In genomic region chr19:46812898-46813569, GRCh38 we compare ENCODE assay signal across 14 cellular contexts. TPM values are rescaled to one million over a fixed set of nuclear protein-coding genes. Genes with fewer than 3 reads are reported as not detected.
DNase-seq lines count a peak whose midpoint lies in the region; ATAC-seq and TF ChIP-seq lines count a peak whose summit lies in the region.
"Had no signal": no experiment of that assay in that cellular context is flagged by ENCODE, and none has a peak within 500 bp of the region (broad histone marks: within the 10 kb centered on the region; RNA-seq: fewer than 3 reads in every experiment).

No MANE protein-coding gene starts in this region.

- DNase-seq in HFFc6 (no peak), coronary artery (ENCODE audit: low spot score) (peak; percentile 85), lower lobe of right lung (peak; percentile 71), thoracic aorta (ENCODE audit: low spot score) (no peak), pons (ENCODE audit: low spot score) (no peak), NK-92 (lab: John Stamatoyannopoulos, UW; ENCODE audit: unreplicated experiment) (no peak)
- DNase-seq: activated B cell treated with CpG ODN at 0.5 μM for 24 hours; CD4-positive, alpha-beta memory T cell; dermis blood vessel endothelial cell; NCI-H526; stimulated activated CD4-positive, alpha-beta T cell treated with anti-CD3 and anti-CD28 coated beads, Interleukin-4, amount 100 ng/mL, for 24 hours; stimulated activated naive CD8-positive, alpha-beta T cell treated with anti-CD3 and anti-CD28 coated beads, Interleukin-15, Interleukin-2, amounts not matched to agents 100 U/mL and 50 U/mL, for 24 hours had no signal

- peak overlapping the region; percentile 20 for H3K4me3 ChIP-seq in coronary artery
- no peak overlapping the region for H3K4me3 ChIP-seq in lower lobe of right lung
- H3K4me3 ChIP-seq in thoracic aorta: no peak overlapping the region

- H3K36me3 Mint-ChIP-seq in HFFc6 (ENCODE audit: low read depth): no peaks in the 10 kb centered on the region
- no peaks in the 10 kb centered on the region for H3K36me3 Mint-ChIP-seq in activated T-helper 17 cell treated with anti-CD3 and anti-CD28 coated beads, Interleukin-2, amount 50 U/mL, for 72 hours (ENCODE audit: low read depth)
- H3K36me3 Mint-ChIP-seq: CD4-positive, alpha-beta memory T cell had no signal

- H3K9me3 Mint-ChIP-seq in HFFc6: no peaks in the 10 kb centered on the region
- H3K9me3 Mint-ChIP-seq in activated T-helper 17 cell treated with anti-CD3 and anti-CD28 coated beads, Interleukin-2, amount 50 U/mL, for 72 hours: no peaks in the 10 kb centered on the region
- H3K9me3 Mint-ChIP-seq: activated B cell treated with CpG ODN at 0.5 μM for 24 hours; CD4-positive, alpha-beta memory T cell had no signal

- no peaks in the 10 kb centered on the region; the same call in 1 of the 2 replicates for H3K27me3 Mint-ChIP-seq in HFFc6 (ENCODE audit: insufficient read depth)
- H3K27me3 Mint-ChIP-seq in activated T-helper 17 cell treated with anti-CD3 and anti-CD28 coated beads, Interleukin-2, amount 50 U/mL, for 72 hours: peaks cover 4% of the 10 kb centered on the region
- H3K27me3 Mint-ChIP-seq: activated B cell treated with CpG ODN at 0.5 μM for 24 hours had no signal

- peak overlapping the region; percentile 88 to 91 for H3K27ac ChIP-seq in coronary artery
- H3K27ac ChIP-seq in lower lobe of right lung: peak overlapping the region; percentile 63
- H3K27ac ChIP-seq in thoracic aorta: peak overlapping the region; percentile 90 to 97

- peaks cover 14% of the 10 kb centered on the region for H3K4me1 Mint-ChIP-seq in HFFc6 (ENCODE audit: low read depth)
- H3K4me1 Mint-ChIP-seq in activated T-helper 17 cell treated with anti-CD3 and anti-CD28 coated beads, Interleukin-2, amount 50 U/mL, for 72 hours: no peaks in the 10 kb centered on the region

- no peaks in the 10 kb centered on the region for H3K27me3 ChIP-seq in lower lobe of right lung (ENCODE audit: low read depth)
- H3K27me3 ChIP-seq in thoracic aorta (replicated peaks; ENCODE audit: insufficient read depth): no peaks in the 10 kb centered on the region

- H3K4me1 ChIP-seq in lower lobe of right lung (peaks cover 27% of the 10 kb centered on the region), thoracic aorta (ENCODE audit: control insufficient read depth in 1 of 2, low read depth in 2 of 2) (peaks cover 7 to 23% of the 10 kb centered on the region in 2 donors)

- TF ChIP-seq CTCF in HFFc6 (IDR thresholded peaks at IDR 0.05) (no peak), coronary artery (IDR thresholded peaks at IDR 0.05) (no peak), lower lobe of right lung (IDR thresholded peaks at IDR 0.05) (no peak), thoracic aorta (IDR thresholded peaks at IDR 0.05) (no peak)

- H3K4me3 Mint-ChIP-seq in HFFc6: no peak overlapping the region
- no peak overlapping the region for H3K4me3 Mint-ChIP-seq in activated T-helper 17 cell treated with anti-CD3 and anti-CD28 coated beads, Interleukin-2, amount 50 U/mL, for 72 hours
- H3K4me3 Mint-ChIP-seq: activated B cell treated with CpG ODN at 0.5 μM for 24 hours; CD4-positive, alpha-beta memory T cell had no signal

- ATAC-seq in lower lobe of right lung (peak; percentile 93), thoracic aorta (ENCODE audit: insufficient number of reproducible peaks, low FRiP score, low read depth) (peak; percentile 71), HG03457 (IDR thresholded peaks at IDR 0.05; ENCODE audit: unreplicated experiment) (no peak)
- no peak for ATAC-seq in activated T-helper 17 cell treated with anti-CD3 and anti-CD28 coated beads, Interleukin-2, amount 50 U/mL, for 72 hours (replicated peaks)
- ATAC-seq: stimulated activated naive CD8-positive, alpha-beta T cell treated with anti-CD3 and anti-CD28 coated beads, Interleukin-15, Interleukin-2, amounts not matched to agents 100 U/mL and 50 U/mL, for 24 hours had no signal

- H3K27ac Mint-ChIP-seq in HFFc6: 0 out of 2 replicates have a peak overlapping the region, but pooled peaks have one; percentile 19
- no peak overlapping the region for H3K27ac Mint-ChIP-seq in activated T-helper 17 cell treated with anti-CD3 and anti-CD28 coated beads, Interleukin-2, amount 50 U/mL, for 72 hours
- H3K27ac Mint-ChIP-seq: activated B cell treated with CpG ODN at 0.5 μM for 24 hours; CD4-positive, alpha-beta memory T cell had no signal

- H3K9me3 ChIP-seq in lower lobe of right lung: no peaks in the 10 kb centered on the region
- H3K9me3 ChIP-seq in thoracic aorta: no peaks in the 10 kb centered on the region

- intact Hi-C loops in lower lobe of right lung (cut with DNase I): no loop called here

- no peaks in the 10 kb centered on the region for H3K36me3 ChIP-seq in lower lobe of right lung
- H3K36me3 ChIP-seq in thoracic aorta: no peaks in the 10 kb centered on the region

RNA-seq across cellular contexts. Expression of gene SLC1A5, which starts 24.6 kb away (rescaled TPM):
- total RNA-seq in HFFc6 (2021; fragmentation: NEBNext Ultra II Directional; extraction: Animal tissue kit (Norgen Biotek cat#: 25700)): 100 to 1,000 TPM; 263 to 310 (median 281) TPM
- total RNA-seq in lower lobe of right lung (120 TPM), thoracic aorta (10 to 100 TPM; 48.7 to 66.2 TPM)
- 100 to 1,000 TPM; 119 to 221 TPM for total RNA-seq in activated T-helper 17 cell treated with anti-CD3 and anti-CD28 coated beads, Interleukin-2, amount 50 U/mL, for 72 hours

RNA-seq across cellular contexts. Expression of gene AP2S1, which starts 37.6 kb away (rescaled TPM):
- total RNA-seq in HFFc6 (2021; fragmentation: NEBNext Ultra II Directional; extraction: Animal tissue kit (Norgen Biotek cat#: 25700)): 100 to 1,000 TPM; 416 to 479 (median 463) TPM
- total RNA-seq in lower lobe of right lung (120 TPM), thoracic aorta (10 to 100 TPM; 76.5 to 93.8 TPM)
- total RNA-seq in activated T-helper 17 cell treated with anti-CD3 and anti-CD28 coated beads, Interleukin-2, amount 50 U/mL, for 72 hours: 100 to 1,000 TPM in 1 of 2 donors, 10 to 100 TPM in 1; 69.7 to 137 TPM

RNA-seq across cellular contexts. Expression of gene ARHGAP35, which starts 47.8 kb away (rescaled TPM):
- total RNA-seq in HFFc6 (2021; fragmentation: NEBNext Ultra II Directional; extraction: Animal tissue kit (Norgen Biotek cat#: 25700)): 10 to 100 TPM; 51.9 to 69.8 (median 63.4) TPM
- total RNA-seq in lower lobe of right lung: 61.6 TPM
- total RNA-seq in thoracic aorta: 10 to 100 TPM; 42.9 to 51.1 TPM
- 10 to 100 TPM; 38.0 to 38.3 TPM for total RNA-seq in activated T-helper 17 cell treated with anti-CD3 and anti-CD28 coated beads, Interleukin-2, amount 50 U/mL, for 72 hours

Comparison
In these comparisons a context has a peak if more than half of its experiments do, and no peak if none do; other contexts are left out.
1. DNase-seq: peak in coronary artery (single experiment) and lower lobe of right lung (single experiment); none in HFFc6 (single experiment), thoracic aorta (single experiment), pons (single experiment) and NK-92 (single experiment).
2. ATAC-seq: peak in lower lobe of right lung (2 of 2) and thoracic aorta (single experiment); none in activated T-helper 17 cell treated with anti-CD3 and anti-CD28 coated beads, Interleukin-2, amount 50 U/mL, for 72 hours (single experiment) and HG03457 (single experiment).
3. Peak in every context shown above with its lines, with median percentiles within 50 percentile points of each other: H3K27ac ChIP-seq.